1 cellular context compared by ENCODE assay signal in the genomic region with DNA sequence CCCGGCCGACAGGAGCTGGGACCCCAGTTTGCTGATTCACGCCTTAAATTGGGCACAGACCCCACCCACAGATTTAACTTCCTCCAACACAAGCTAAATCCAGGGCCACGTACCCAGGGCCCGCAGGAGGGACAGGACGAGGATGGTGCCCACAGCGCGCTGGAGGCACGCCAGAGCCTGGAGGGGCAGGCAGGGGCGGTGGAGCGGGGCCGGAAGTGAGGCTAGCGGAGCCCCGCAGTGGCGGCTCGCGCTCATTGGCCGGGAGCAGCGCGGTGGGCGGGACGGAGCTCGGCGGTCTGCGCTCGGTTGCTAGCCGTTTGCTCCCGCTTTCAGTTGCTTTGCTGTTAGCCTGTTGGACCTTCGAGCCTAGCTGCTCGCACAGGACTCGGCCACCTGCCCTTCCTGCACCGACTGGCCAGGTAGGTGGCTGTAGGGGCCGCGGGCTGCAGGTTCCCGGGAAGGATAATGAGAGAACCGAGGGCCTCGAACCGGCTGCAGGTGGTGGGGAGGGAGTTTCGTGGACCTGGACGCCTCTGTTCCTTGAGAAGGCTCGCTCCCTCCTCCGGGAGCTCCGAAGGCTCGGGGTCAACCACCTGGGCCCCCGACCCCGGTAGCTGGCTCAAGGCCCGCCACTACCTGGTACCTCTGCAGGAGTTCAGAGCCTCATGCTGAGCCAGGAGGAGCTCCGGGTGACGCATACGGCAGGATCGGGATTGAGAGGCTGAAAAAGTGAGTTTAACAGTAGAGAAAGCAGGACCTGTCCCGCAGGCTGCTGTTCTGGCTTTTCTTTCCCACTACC.
TF ChIP-seq lines count a peak whose summit lies in the region.

A gene (plus strand): TSS at position 332 of the 799 bp plus-strand sequence. CDS start 8,212 bp downstream, outside the sequence.

TF ChIP-seq in H1, 55 proteins besides CTCF, POLR2A, EP300 and RAD21 (continued from another document):
- TF ChIP-seq HDAC2 (IDR thresholded peaks at IDR 0.05; ENCODE audit: borderline replicate concordance in 1 of 2, low read depth in 2 of 2, low read length in 2 of 2) = 0 out of 4 replicates have a peak, but pooled peaks of 1 of the 2 experiments have one; percentile 40
- peak; percentile 96 for TF ChIP-seq TBP (IDR thresholded peaks at IDR 0.05; ENCODE audit: low read depth, low read length)
- TF ChIP-seq TEAD4 (IDR thresholded peaks at IDR 0.05; ENCODE audit: low read depth, low read length) = no peak
- TF ChIP-seq CHD2 (IDR thresholded peaks at IDR 0.05; ENCODE audit: low read length) = no peak
- no peak for TF ChIP-seq JUND (IDR thresholded peaks at IDR 0.05; ENCODE audit: low read length)
- TF ChIP-seq KDM5A (IDR thresholded peaks at IDR 0.05; ENCODE audit: low read length) = no peak
- no peak for TF ChIP-seq JUN (IDR thresholded peaks at IDR 0.05; ENCODE audit: low read depth, low read length)
- peak; percentile 76; the same call in 1 of the 2 replicates for TF ChIP-seq GTF2F1 (IDR thresholded peaks at IDR 0.05; ENCODE audit: borderline replicate concordance, low read depth, low read length)
- TF ChIP-seq, protein P1, sequence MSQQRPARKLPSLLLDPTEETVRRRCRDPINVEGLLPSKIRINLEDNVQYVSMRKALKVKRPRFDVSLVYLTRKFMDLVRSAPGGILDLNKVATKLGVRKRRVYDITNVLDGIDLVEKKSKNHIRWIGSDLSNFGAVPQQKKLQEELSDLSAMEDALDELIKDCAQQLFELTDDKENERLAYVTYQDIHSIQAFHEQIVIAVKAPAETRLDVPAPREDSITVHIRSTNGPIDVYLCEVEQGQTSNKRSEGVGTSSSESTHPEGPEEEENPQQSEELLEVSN (IDR thresholded peaks at IDR 0.05) = peak; percentile 60
- TF ChIP-seq SP1 (IDR thresholded peaks at IDR 0.05; ENCODE audit: low read depth, low read length) = 0 out of 2 replicates have a peak, but pooled peaks have one; percentile 40
- TF ChIP-seq CHD1 (IDR thresholded peaks at IDR 0.05; ENCODE audit: low read depth, low read length) = no peak
- TF ChIP-seq NANOG (IDR thresholded peaks at IDR 0.05; ENCODE audit: insufficient read depth, low read depth, low read length, poor library complexity, severe bottlenecking) = no peak
- TF ChIP-seq SIRT6 (IDR thresholded peaks at IDR 0.05; ENCODE audit: low read length) = no peak
- TF ChIP-seq, protein P2, sequence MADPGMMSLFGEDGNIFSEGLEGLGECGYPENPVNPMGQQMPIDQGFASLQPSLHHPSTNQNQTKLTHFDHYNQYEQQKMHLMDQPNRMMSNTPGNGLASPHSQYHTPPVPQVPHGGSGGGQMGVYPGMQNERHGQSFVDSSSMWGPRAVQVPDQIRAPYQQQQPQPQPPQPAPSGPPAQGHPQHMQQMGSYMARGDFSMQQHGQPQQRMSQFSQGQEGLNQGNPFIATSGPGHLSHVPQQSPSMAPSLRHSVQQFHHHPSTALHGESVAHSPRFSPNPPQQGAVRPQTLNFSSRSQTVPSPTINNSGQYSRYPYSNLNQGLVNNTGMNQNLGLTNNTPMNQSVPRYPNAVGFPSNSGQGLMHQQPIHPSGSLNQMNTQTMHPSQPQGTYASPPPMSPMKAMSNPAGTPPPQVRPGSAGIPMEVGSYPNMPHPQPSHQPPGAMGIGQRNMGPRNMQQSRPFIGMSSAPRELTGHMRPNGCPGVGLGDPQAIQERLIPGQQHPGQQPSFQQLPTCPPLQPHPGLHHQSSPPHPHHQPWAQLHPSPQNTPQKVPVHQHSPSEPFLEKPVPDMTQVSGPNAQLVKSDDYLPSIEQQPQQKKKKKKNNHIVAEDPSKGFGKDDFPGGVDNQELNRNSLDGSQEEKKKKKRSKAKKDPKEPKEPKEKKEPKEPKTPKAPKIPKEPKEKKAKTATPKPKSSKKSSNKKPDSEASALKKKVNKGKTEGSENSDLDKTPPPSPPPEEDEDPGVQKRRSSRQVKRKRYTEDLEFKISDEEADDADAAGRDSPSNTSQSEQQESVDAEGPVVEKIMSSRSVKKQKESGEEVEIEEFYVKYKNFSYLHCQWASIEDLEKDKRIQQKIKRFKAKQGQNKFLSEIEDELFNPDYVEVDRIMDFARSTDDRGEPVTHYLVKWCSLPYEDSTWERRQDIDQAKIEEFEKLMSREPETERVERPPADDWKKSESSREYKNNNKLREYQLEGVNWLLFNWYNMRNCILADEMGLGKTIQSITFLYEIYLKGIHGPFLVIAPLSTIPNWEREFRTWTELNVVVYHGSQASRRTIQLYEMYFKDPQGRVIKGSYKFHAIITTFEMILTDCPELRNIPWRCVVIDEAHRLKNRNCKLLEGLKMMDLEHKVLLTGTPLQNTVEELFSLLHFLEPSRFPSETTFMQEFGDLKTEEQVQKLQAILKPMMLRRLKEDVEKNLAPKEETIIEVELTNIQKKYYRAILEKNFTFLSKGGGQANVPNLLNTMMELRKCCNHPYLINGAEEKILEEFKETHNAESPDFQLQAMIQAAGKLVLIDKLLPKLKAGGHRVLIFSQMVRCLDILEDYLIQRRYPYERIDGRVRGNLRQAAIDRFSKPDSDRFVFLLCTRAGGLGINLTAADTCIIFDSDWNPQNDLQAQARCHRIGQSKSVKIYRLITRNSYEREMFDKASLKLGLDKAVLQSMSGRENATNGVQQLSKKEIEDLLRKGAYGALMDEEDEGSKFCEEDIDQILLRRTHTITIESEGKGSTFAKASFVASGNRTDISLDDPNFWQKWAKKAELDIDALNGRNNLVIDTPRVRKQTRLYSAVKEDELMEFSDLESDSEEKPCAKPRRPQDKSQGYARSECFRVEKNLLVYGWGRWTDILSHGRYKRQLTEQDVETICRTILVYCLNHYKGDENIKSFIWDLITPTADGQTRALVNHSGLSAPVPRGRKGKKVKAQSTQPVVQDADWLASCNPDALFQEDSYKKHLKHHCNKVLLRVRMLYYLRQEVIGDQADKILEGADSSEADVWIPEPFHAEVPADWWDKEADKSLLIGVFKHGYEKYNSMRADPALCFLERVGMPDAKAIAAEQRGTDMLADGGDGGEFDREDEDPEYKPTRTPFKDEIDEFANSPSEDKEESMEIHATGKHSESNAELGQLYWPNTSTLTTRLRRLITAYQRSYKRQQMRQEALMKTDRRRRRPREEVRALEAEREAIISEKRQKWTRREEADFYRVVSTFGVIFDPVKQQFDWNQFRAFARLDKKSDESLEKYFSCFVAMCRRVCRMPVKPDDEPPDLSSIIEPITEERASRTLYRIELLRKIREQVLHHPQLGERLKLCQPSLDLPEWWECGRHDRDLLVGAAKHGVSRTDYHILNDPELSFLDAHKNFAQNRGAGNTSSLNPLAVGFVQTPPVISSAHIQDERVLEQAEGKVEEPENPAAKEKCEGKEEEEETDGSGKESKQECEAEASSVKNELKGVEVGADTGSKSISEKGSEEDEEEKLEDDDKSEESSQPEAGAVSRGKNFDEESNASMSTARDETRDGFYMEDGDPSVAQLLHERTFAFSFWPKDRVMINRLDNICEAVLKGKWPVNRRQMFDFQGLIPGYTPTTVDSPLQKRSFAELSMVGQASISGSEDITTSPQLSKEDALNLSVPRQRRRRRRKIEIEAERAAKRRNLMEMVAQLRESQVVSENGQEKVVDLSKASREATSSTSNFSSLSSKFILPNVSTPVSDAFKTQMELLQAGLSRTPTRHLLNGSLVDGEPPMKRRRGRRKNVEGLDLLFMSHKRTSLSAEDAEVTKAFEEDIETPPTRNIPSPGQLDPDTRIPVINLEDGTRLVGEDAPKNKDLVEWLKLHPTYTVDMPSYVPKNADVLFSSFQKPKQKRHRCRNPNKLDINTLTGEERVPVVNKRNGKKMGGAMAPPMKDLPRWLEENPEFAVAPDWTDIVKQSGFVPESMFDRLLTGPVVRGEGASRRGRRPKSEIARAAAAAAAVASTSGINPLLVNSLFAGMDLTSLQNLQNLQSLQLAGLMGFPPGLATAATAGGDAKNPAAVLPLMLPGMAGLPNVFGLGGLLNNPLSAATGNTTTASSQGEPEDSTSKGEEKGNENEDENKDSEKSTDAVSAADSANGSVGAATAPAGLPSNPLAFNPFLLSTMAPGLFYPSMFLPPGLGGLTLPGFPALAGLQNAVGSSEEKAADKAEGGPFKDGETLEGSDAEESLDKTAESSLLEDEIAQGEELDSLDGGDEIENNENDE (IDR thresholded peaks at IDR 0.05; ENCODE audit: insufficient replicate concordance, low read length) = no peak
- TF ChIP-seq, protein P3, sequence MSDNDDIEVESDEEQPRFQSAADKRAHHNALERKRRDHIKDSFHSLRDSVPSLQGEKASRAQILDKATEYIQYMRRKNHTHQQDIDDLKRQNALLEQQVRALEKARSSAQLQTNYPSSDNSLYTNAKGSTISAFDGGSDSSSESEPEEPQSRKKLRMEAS (IDR thresholded peaks at IDR 0.05) = peak; percentile 67
- TF ChIP-seq, protein P4, sequence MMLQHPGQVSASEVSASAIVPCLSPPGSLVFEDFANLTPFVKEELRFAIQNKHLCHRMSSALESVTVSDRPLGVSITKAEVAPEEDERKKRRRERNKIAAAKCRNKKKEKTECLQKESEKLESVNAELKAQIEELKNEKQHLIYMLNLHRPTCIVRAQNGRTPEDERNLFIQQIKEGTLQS (IDR thresholded peaks at IDR 0.05; ENCODE audit: insufficient read depth, low read depth, low read length) = no peak
- TF ChIP-seq GABPA (IDR thresholded peaks at IDR 0.05; ENCODE audit: borderline replicate concordance, insufficient read depth, low read length) = peak; percentile 85; the same call in 1 of the 2 replicates
- TF ChIP-seq, protein P5, sequence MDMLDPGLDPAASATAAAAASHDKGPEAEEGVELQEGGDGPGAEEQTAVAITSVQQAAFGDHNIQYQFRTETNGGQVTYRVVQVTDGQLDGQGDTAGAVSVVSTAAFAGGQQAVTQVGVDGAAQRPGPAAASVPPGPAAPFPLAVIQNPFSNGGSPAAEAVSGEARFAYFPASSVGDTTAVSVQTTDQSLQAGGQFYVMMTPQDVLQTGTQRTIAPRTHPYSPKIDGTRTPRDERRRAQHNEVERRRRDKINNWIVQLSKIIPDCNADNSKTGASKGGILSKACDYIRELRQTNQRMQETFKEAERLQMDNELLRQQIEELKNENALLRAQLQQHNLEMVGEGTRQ (IDR thresholded peaks at IDR 0.05; ENCODE audit: low read length) = no peak
- peak; percentile 17 for TF ChIP-seq RNF2 (IDR thresholded peaks at IDR 0.05; ENCODE audit: borderline replicate concordance, low read depth, low read length, missing control alignments, poor library complexity, severe bottlenecking)
- no peak for TF ChIP-seq SUZ12 (IDR thresholded peaks at IDR 0.05; ENCODE audit: low read length)
- TF ChIP-seq TAF7 (optimal IDR thresholded peaks at IDR 0.05; ENCODE audit: borderline replicate concordance, low read depth, low read length) = peak; percentile 96
- peak; percentile 96 for TF ChIP-seq TAF1 (IDR thresholded peaks at IDR 0.05; ENCODE audit: low read depth, low read length)
- no peak; the same call in 1 of the 2 replicates for TF ChIP-seq CEBPB (IDR thresholded peaks at IDR 0.05; ENCODE audit: low read depth, low read length)
- TF ChIP-seq, protein P6, sequence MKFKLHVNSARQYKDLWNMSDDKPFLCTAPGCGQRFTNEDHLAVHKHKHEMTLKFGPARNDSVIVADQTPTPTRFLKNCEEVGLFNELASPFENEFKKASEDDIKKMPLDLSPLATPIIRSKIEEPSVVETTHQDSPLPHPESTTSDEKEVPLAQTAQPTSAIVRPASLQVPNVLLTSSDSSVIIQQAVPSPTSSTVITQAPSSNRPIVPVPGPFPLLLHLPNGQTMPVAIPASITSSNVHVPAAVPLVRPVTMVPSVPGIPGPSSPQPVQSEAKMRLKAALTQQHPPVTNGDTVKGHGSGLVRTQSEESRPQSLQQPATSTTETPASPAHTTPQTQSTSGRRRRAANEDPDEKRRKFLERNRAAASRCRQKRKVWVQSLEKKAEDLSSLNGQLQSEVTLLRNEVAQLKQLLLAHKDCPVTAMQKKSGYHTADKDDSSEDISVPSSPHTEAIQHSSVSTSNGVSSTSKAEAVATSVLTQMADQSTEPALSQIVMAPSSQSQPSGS (IDR thresholded peaks at IDR 0.05; ENCODE audit: low read length) = no peak
- TF ChIP-seq PHF8 (conservative IDR thresholded peaks at IDR 0.05; ENCODE audit: low read depth, low read length) = peak; percentile 73; the same call in 1 of the 2 replicates
- TF ChIP-seq SIN3A (conservative IDR thresholded peaks at IDR 0.05 in 1 of 2, IDR thresholded peaks at IDR 0.05 in 1 of 2; ENCODE audit: low read depth in 1 of 2, low read length in 2 of 2) = 0 out of 4 replicates have a peak, but pooled peaks have one; percentile 10 to 32
- TF ChIP-seq HDAC6 (IDR thresholded peaks at IDR 0.05; ENCODE audit: low read depth, low read length) = no peak
- TF ChIP-seq RBBP5 (IDR thresholded peaks at IDR 0.05; ENCODE audit: borderline replicate concordance, low read depth, low read length) = peak; percentile 79
- peak; percentile 52 for TF ChIP-seq CREB1 (IDR thresholded peaks at IDR 0.05)
- no peak for TF ChIP-seq NRF1 (IDR thresholded peaks at IDR 0.05; ENCODE audit: low read depth, low read length)
- no peak for TF ChIP-seq POU5F1 (IDR thresholded peaks at IDR 0.05; ENCODE audit: low read depth, low read length)
- no peak for TF ChIP-seq SIX5 (IDR thresholded peaks at IDR 0.05; ENCODE audit: low read depth, low read length)
- no peak for TF ChIP-seq MAFK (IDR thresholded peaks at IDR 0.05; ENCODE audit: low read depth, low read length)
- no peak for TF ChIP-seq ZNF274 (IDR thresholded peaks at IDR 0.05; ENCODE audit: borderline replicate concordance, extremely low read depth, low read length)
- peak; percentile 93 for TF ChIP-seq POLR2AphosphoS5 (IDR thresholded peaks at IDR 0.05; ENCODE audit: low read depth, low read length)
- no peak for TF ChIP-seq SP4 (IDR thresholded peaks at IDR 0.05; ENCODE audit: low read length)
- no peak for TF ChIP-seq FOSL1 (IDR thresholded peaks at IDR 0.05; ENCODE audit: insufficient read depth, low read depth, low read length)
- no peak for TF ChIP-seq RXRA (IDR thresholded peaks at IDR 0.05; ENCODE audit: insufficient read depth, low read depth, low read length)
- no peak; the same call in 1 of the 2 replicates for TF ChIP-seq SP2 (IDR thresholded peaks at IDR 0.05; ENCODE audit: low read length)
- TF ChIP-seq TCF12 (IDR thresholded peaks at IDR 0.05; ENCODE audit: low read depth, low read length) = no peak
- TF ChIP-seq CBX8 (IDR thresholded peaks at IDR 0.05; ENCODE audit: borderline replicate concordance, low read depth, low read length) = no peak
- no peak for TF ChIP-seq YY1 (IDR thresholded peaks at IDR 0.05; ENCODE audit: low read depth, low read length)
- TF ChIP-seq BACH1 (IDR thresholded peaks at IDR 0.05; ENCODE audit: low read length) = no peak; the same call in 1 of the 2 replicates
- TF ChIP-seq BRCA1 (IDR thresholded peaks at IDR 0.05; ENCODE audit: low read depth, low read length) = no peak
- peak; percentile 48 for TF ChIP-seq ASH2L (IDR thresholded peaks at IDR 0.05; ENCODE audit: low read length)
- peak; percentile 72 for TF ChIP-seq KDM4A (IDR thresholded peaks at IDR 0.05; ENCODE audit: low read depth, low read length, severe bottlenecking)
- TF ChIP-seq SAP30 (IDR thresholded peaks at IDR 0.05; ENCODE audit: insufficient read depth, insufficient replicate concordance, low read length) = no peak
- TF ChIP-seq BCL11A (IDR thresholded peaks at IDR 0.05; ENCODE audit: low read depth in 2 of 2, low read length in 2 of 2) = no peak
- TF ChIP-seq EGR1 (IDR thresholded peaks at IDR 0.05; ENCODE audit: borderline replicate concordance, low read depth, low read length) = no peak
- TF ChIP-seq RFX5 (IDR thresholded peaks at IDR 0.05; ENCODE audit: borderline replicate concordance, low read depth, low read length) = no peak
- no peak for TF ChIP-seq SRF (IDR thresholded peaks at IDR 0.05; ENCODE audit: low read depth, low read length)
- no peak for TF ChIP-seq EZH2 (IDR thresholded peaks at IDR 0.05; ENCODE audit: low read depth, low read length, severe bottlenecking)
- TF ChIP-seq CBX5 (IDR thresholded peaks at IDR 0.05; ENCODE audit: low read depth, low read length) = no peak
TF ChIP-seq in H1: peak in this region for 17.
